Comparison of ENCODE assay signal across 23 cellular contexts in the genomic region with DNA sequence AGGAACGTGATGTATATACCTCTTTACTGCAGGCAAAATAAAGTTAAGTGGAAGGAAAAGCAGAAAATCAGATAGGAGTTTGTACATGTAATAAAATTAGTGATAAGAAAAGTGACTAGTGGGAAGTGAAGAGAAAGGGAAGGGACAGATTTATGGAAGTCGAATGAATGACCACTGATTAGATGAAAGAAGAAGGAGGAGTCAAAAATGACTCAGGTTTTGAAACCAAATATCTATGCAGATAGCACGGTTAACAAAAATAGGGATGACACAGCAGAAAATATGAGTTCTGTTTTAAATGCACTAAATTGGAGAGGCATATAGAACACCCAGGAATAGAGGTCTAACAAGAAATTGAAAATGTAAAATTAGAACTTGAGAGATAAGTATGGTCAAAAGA.
DNase-seq lines count a peak whose midpoint lies in the region; ATAC-seq, FAIRE-seq and TF ChIP-seq lines count a peak whose summit lies in the region.
"Had no signal": no experiment of that assay in that cellular context is flagged by ENCODE, and none has a peak within 500 bp of the region (broad histone marks: within the 10 kb centered on the region; RNA-seq: fewer than 3 reads in every experiment).

No MANE protein-coding gene starts in this region.

- H3K9ac ChIP-seq in astrocyte (ENCODE audit: low read length): peak overlapping the region; percentile 3

- DNase-seq in Caco-2: no peak
- DNase-seq in M059J (ENCODE audit: low read depth): peak; percentile 50
- DNase-seq in astrocyte (ENCODE audit: low read depth): peak; percentile 51
- peak; percentile 6 for DNase-seq in kidney glomerular epithelial cell (lab: John Stamatoyannopoulos, UW)
- no peak for DNase-seq in activated CD8-positive, alpha-beta memory T cell treated with anti-CD3 and anti-CD28 coated beads, Interleukin-2, amount 50 U/mL, for 4 hours
- no peak for DNase-seq in tibial nerve (ENCODE audit: low spot score in 2 of 2)
- DNase-seq in omental fat pad (ENCODE audit: low spot score): no peak
- DNase-seq: activated naive CD4-positive, alpha-beta T cell treated with Interleukin-2 at 50 U/mL for 16 hours; activated T-cell treated with anti-CD3 and anti-CD28 coated beads for 4 hours; anterior cingulate cortex; GF-D8; Kasumi-1; mucosa of descending colon; NCI-H82; right cardiac atrium had no signal

- no peaks in the 10 kb centered on the region for H3K27me3 Mint-ChIP-seq in Caco-2 (ENCODE audit: insufficient read depth, unreplicated experiment)
- H3K27me3 Mint-ChIP-seq in astrocyte (ENCODE audit: low read depth, unreplicated experiment): no peaks in the 10 kb centered on the region
- H3K27me3 Mint-ChIP-seq: type B pancreatic cell had no signal

- TF ChIP-seq EP300 in tibial nerve (IDR thresholded peaks at IDR 0.05): no peak

- no peak overlapping the region for H2AFZ ChIP-seq in astrocyte (ENCODE audit: low read depth, low read length)

- ATAC-seq in HG02623 (IDR thresholded peaks at IDR 0.05; ENCODE audit: unreplicated experiment) (no peak), omental fat pad (ENCODE audit: low FRiP score) (no peak)
- ATAC-seq: gastroesophageal sphincter, GM12878, mucosa of descending colon had no signal

- BruUV-seq in Caco-2 (replicated peaks; lab: Mats Ljungman, UMichigan): no TSS peak

- H3K27ac Mint-ChIP-seq in Caco-2 (ENCODE audit: unreplicated experiment) (peak overlapping the region; percentile 17), astrocyte (ENCODE audit: unreplicated experiment) (peak overlapping the region; percentile 43)
- H3K27ac Mint-ChIP-seq: stimulated activated naive CD8-positive, alpha-beta T cell treated with anti-CD3 and anti-CD28 coated beads, Interleukin-15, Interleukin-2, amounts not matched to agents 100 ng/mL and 50 ng/mL, for 24 hours; type B pancreatic cell had no signal

- TF ChIP-seq POLR2A in tibial nerve (IDR thresholded peaks at IDR 0.05): no peak

- H3K36me3 ChIP-seq in Caco-2 (ENCODE audit: control insufficient read depth, insufficient read depth, low read length) (no peaks in the 10 kb centered on the region), astrocyte (ENCODE audit: insufficient read depth, low read length) (no peaks in the 10 kb centered on the region), tibial nerve (no peaks in the 10 kb centered on the region)
- H3K36me3 ChIP-seq: neutrophil had no signal

- POLR2A ChIA-PET in Caco-2 (lab: Charles Lee): no interaction called here

- H4K20me1 ChIP-seq in astrocyte (ENCODE audit: insufficient read depth, low read length): no peaks in the 10 kb centered on the region

- H3K4me2 ChIP-seq in astrocyte (ENCODE audit: low read length): peak overlapping the region; percentile 47

- H3K27ac ChIP-seq in astrocyte (ENCODE audit: low read depth, low read length) (peak overlapping the region; percentile 64), tibial nerve (no peak overlapping the region)
- H3K27ac ChIP-seq: gastroesophageal sphincter, neutrophil had no signal

- CTCF ChIA-PET in Caco-2 (lab: Charles Lee): no interaction called here

- TF ChIP-seq CTCF in Caco-2 (IDR thresholded peaks at IDR 0.05; ENCODE audit: insufficient read depth in 1 of 2, low read depth in 1 of 2, low read length in 1 of 2, severe bottlenecking in 1 of 2, unreplicated experiment in 1 of 2): no peak
- TF ChIP-seq CTCF in astrocyte (IDR thresholded peaks at IDR 0.05; ENCODE audit: insufficient read depth, low read depth, low read length): no peak
- TF ChIP-seq CTCF in tibial nerve (IDR thresholded peaks at IDR 0.05): no peak
- TF ChIP-seq CTCF in omental fat pad (IDR thresholded peaks at IDR 0.05): no peak

- H3K36me3 Mint-ChIP-seq in Caco-2 (ENCODE audit: insufficient read depth, unreplicated experiment): no peaks in the 10 kb centered on the region
- no peaks in the 10 kb centered on the region for H3K36me3 Mint-ChIP-seq in astrocyte (ENCODE audit: low read depth, unreplicated experiment)

- H3K4me1 ChIP-seq in Caco-2 (peaks cover 23% of the 10 kb centered on the region), astrocyte (ENCODE audit: insufficient read depth, low read length) (peaks cover 49% of the 10 kb centered on the region), tibial nerve (no peaks in the 10 kb centered on the region)

- H3K4me3 ChIP-seq in Caco-2 (ENCODE audit: low read depth, low read length): no peak overlapping the region
- no peak overlapping the region for H3K4me3 ChIP-seq in astrocyte (ENCODE audit: insufficient read depth, low read depth, low read length)
- H3K4me3 ChIP-seq in tibial nerve: no peak overlapping the region
- H3K4me3 ChIP-seq: gastroesophageal sphincter, GM12878, mucosa of descending colon had no signal

- H3K27me3 ChIP-seq in Caco-2 (replicated peaks; ENCODE audit: control insufficient read depth, insufficient read depth, low read length) (no peaks in the 10 kb centered on the region), astrocyte (ENCODE audit: insufficient read depth, low read length) (no peaks in the 10 kb centered on the region), tibial nerve (no peaks in the 10 kb centered on the region)
- H3K27me3 ChIP-seq: gastroesophageal sphincter, neutrophil had no signal

- 74 to 77% methylated on average over 3 of the region's 3 CpGs for WGBS in tibial nerve, 2 donors

- H3K79me2 ChIP-seq in astrocyte (ENCODE audit: insufficient read depth, low read length): no peaks in the 10 kb centered on the region

- FAIRE-seq in astrocyte (lab: Jason Lieb, UNC): peak; percentile 49
- FAIRE-seq: colon, endometrium, GM12878 had no signal

- H3K9me3 ChIP-seq in Caco-2 (no peaks in the 10 kb centered on the region), astrocyte (ENCODE audit: insufficient read depth, low read depth, low read length) (no peaks in the 10 kb centered on the region), tibial nerve (no peaks in the 10 kb centered on the region)
- H3K9me3 ChIP-seq: gastroesophageal sphincter, mucosa of descending colon, neutrophil had no signal

- no peak overlapping the region for H3K4me3 Mint-ChIP-seq in Caco-2 (ENCODE audit: unreplicated experiment)
- no peak overlapping the region for H3K4me3 Mint-ChIP-seq in astrocyte (ENCODE audit: unreplicated experiment)
- H3K4me3 Mint-ChIP-seq: stimulated activated naive CD8-positive, alpha-beta T cell treated with anti-CD3 and anti-CD28 coated beads, Interleukin-15, Interleukin-2, amounts not matched to agents 100 ng/mL and 50 ng/mL, for 24 hours; type B pancreatic cell had no signal

- H3K9me3 Mint-ChIP-seq in Caco-2 (ENCODE audit: unreplicated experiment): peaks cover 11% of the 10 kb centered on the region
- peaks cover 3% of the 10 kb centered on the region for H3K9me3 Mint-ChIP-seq in astrocyte (ENCODE audit: unreplicated experiment)
- H3K9me3 Mint-ChIP-seq: stimulated activated naive CD8-positive, alpha-beta T cell treated with anti-CD3 and anti-CD28 coated beads, Interleukin-15, Interleukin-2, amounts not matched to agents 100 ng/mL and 50 ng/mL, for 24 hours; type B pancreatic cell had no signal

- intact Hi-C loops in Caco-2 (cut with micrococcal nuclease; ENCODE audit: unreplicated experiment): no loop called here

- H3K4me1 Mint-ChIP-seq in Caco-2 (ENCODE audit: low read depth, unreplicated experiment) (peaks cover 14% of the 10 kb centered on the region), astrocyte (ENCODE audit: low read depth, unreplicated experiment) (peaks cover 40% of the 10 kb centered on the region)

Comparison
In these comparisons a context has a peak if more than half of its experiments do, and no peak if none do; other contexts are left out.
1. DNase-seq: peak in M059J (single experiment), astrocyte (single experiment) and kidney glomerular epithelial cell (single experiment); none in Caco-2 (0 of 2), activated CD8-positive, alpha-beta memory T cell treated with anti-CD3 and anti-CD28 coated beads, Interleukin-2, amount 50 U/mL, for 4 hours (single experiment), tibial nerve (0 of 2) and omental fat pad (single experiment).